Comparison of ENCODE assay signal across 1 cellular context in genomic region chr14:44316647-44317432, GRCh38.
A peak's percentile ranks its signal among the peaks of the same experiment; 100 is the strongest.
TF ChIP-seq lines count a peak whose summit lies in the region.

No MANE protein-coding gene starts in this region.

TF ChIP-seq in HEK293, 187 proteins besides CTCF, POLR2A, EP300 and RAD21 (continued from another document and continues in another):
- 0 out of 2 replicates have a peak, but pooled peaks have one; percentile 20 for TF ChIP-seq TSHZ1 (tag by site-specific recombination; IDR thresholded peaks at IDR 0.05; ENCODE audit: borderline replicate concordance)
- no peak for TF ChIP-seq ZNF544 (tag by site-specific recombination; IDR thresholded peaks at IDR 0.05)
- TF ChIP-seq ZIC2 (tag by site-specific recombination; IDR thresholded peaks at IDR 0.05) = no peak
- TF ChIP-seq ZNF18 (tag by site-specific recombination; IDR thresholded peaks at IDR 0.05) = no peak
- TF ChIP-seq ZBTB49 (tag by site-specific recombination; IDR thresholded peaks at IDR 0.05; ENCODE audit: low read depth) = no peak
- no peak for TF ChIP-seq ZNF830 (tag by site-specific recombination; IDR thresholded peaks at IDR 0.05; ENCODE audit: low read depth)
- no peak for TF ChIP-seq PRDM10 (tag by site-specific recombination; IDR thresholded peaks at IDR 0.05)
- TF ChIP-seq, protein P1, sequence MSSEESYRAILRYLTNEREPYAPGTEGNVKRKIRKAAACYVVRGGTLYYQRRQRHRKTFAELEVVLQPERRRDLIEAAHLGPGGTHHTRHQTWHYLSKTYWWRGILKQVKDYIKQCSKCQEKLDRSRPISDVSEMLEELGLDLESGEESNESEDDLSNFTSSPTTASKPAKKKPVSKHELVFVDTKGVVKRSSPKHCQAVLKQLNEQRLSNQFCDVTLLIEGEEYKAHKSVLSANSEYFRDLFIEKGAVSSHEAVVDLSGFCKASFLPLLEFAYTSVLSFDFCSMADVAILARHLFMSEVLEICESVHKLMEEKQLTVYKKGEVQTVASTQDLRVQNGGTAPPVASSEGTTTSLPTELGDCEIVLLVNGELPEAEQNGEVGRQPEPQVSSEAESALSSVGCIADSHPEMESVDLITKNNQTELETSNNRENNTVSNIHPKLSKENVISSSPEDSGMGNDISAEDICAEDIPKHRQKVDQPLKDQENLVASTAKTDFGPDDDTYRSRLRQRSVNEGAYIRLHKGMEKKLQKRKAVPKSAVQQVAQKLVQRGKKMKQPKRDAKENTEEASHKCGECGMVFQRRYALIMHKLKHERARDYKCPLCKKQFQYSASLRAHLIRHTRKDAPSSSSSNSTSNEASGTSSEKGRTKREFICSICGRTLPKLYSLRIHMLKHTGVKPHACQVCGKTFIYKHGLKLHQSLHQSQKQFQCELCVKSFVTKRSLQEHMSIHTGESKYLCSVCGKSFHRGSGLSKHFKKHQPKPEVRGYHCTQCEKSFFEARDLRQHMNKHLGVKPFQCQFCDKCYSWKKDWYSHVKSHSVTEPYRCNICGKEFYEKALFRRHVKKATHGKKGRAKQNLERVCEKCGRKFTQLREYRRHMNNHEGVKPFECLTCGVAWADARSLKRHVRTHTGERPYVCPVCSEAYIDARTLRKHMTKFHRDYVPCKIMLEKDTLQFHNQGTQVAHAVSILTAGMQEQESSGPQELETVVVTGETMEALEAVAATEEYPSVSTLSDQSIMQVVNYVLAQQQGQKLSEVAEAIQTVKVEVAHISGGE (tag by site-specific recombination; conservative IDR thresholded peaks at IDR 0.05; ENCODE audit: low read depth) = no peak
- no peak for TF ChIP-seq ZNF768 (tag by site-specific recombination; IDR thresholded peaks at IDR 0.05)
- TF ChIP-seq ZSCAN30 (tag by site-specific recombination; IDR thresholded peaks at IDR 0.05) = no peak
- no peak for TF ChIP-seq ZNF341 (tag by site-specific recombination; IDR thresholded peaks at IDR 0.05; ENCODE audit: low read depth)
- TF ChIP-seq ZNF629 (tag by site-specific recombination; IDR thresholded peaks at IDR 0.05) = peak; percentile 53; the same call in 1 of the 2 replicates
- TF ChIP-seq ZNF514 (tag by site-specific recombination; IDR thresholded peaks at IDR 0.05) = no peak
- TF ChIP-seq, protein P2, sequence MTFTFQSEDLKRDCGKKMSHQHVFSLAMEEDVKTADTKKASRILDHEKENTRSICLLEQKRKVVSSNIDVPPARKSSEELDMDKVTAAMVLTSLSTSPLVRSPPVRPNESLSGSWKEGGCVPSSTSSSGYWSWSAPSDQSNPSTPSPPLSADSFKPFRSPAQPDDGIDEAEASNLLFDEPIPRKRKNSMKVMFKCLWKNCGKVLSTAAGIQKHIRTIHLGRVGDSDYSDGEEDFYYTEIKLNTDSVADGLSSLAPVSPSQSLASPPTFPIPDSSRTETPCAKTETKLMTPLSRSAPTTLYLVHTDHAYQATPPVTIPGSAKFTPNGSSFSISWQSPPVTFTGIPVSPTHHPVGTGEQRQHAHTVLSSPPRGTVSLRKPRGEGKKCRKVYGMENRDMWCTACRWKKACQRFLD (tag by site-specific recombination; IDR thresholded peaks at IDR 0.05) = no peak
- TF ChIP-seq, protein P3, sequence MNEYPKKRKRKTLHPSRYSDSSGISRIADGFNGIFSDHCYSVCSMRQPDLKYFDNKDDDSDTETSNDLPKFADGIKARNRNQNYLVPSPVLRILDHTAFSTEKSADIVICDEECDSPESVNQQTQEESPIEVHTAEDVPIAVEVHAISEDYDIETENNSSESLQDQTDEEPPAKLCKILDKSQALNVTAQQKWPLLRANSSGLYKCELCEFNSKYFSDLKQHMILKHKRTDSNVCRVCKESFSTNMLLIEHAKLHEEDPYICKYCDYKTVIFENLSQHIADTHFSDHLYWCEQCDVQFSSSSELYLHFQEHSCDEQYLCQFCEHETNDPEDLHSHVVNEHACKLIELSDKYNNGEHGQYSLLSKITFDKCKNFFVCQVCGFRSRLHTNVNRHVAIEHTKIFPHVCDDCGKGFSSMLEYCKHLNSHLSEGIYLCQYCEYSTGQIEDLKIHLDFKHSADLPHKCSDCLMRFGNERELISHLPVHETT (tag by site-specific recombination; IDR thresholded peaks at IDR 0.05) = 0 out of 2 replicates have a peak, but pooled peaks have one; percentile 32
- 0 out of 2 replicates have a peak, but pooled peaks have one; percentile 25 for TF ChIP-seq ZNF184 (tag by site-specific recombination; IDR thresholded peaks at IDR 0.05)
- peak; percentile 82 for TF ChIP-seq ZNF366 (tag by site-specific recombination; conservative IDR thresholded peaks at IDR 0.05)
- TF ChIP-seq GFI1B (tag by site-specific recombination; IDR thresholded peaks at IDR 0.05) = no peak
- TF ChIP-seq ZNF274 (IDR thresholded peaks at IDR 0.05; ENCODE audit: low read length) = no peak
- TF ChIP-seq ZNF274 (tag by site-specific recombination; IDR thresholded peaks at IDR 0.05; ENCODE audit: borderline replicate concordance) = no peak
- TF ChIP-seq SP7 (tag by site-specific recombination; IDR thresholded peaks at IDR 0.05) = peak; percentile 64
- no peak for TF ChIP-seq YY1 (tag by site-specific recombination; IDR thresholded peaks at IDR 0.05)
- no peak for TF ChIP-seq HOXD13 (CRISPR knock-in tag; IDR thresholded peaks at IDR 0.05; ENCODE audit: borderline replicate concordance)
- TF ChIP-seq INSM2 (tag by site-specific recombination; IDR thresholded peaks at IDR 0.05) = no peak
- no peak for TF ChIP-seq OSR2 (tag by site-specific recombination; IDR thresholded peaks at IDR 0.05)
- TF ChIP-seq ZNF558 (tag by site-specific recombination; IDR thresholded peaks at IDR 0.05) = 0 out of 2 replicates have a peak, but pooled peaks have one; percentile 29
- no peak for TF ChIP-seq KLF17 (tag by site-specific recombination; IDR thresholded peaks at IDR 0.05)
- no peak for TF ChIP-seq ZNF19 (tag by site-specific recombination; IDR thresholded peaks at IDR 0.05; ENCODE audit: low read depth)
- no peak for TF ChIP-seq HOXA7 (CRISPR knock-in tag; IDR thresholded peaks at IDR 0.05; ENCODE audit: borderline replicate concordance)
- TF ChIP-seq SCRT1 (tag by site-specific recombination; IDR thresholded peaks at IDR 0.05; ENCODE audit: borderline replicate concordance) = no peak
- no peak for TF ChIP-seq ZNF473 (tag by site-specific recombination; IDR thresholded peaks at IDR 0.05)
- TF ChIP-seq REPIN1 (tag by site-specific recombination; IDR thresholded peaks at IDR 0.05; ENCODE audit: low read depth) = no peak
- TF ChIP-seq ZNF658 (tag by site-specific recombination; IDR thresholded peaks at IDR 0.05) = no peak
